Comparison of ENCODE assay signal across 28 cellular contexts in genomic region chr21:33302796-33303195, GRCh38. TPM values are rescaled to one million over a fixed set of nuclear protein-coding genes. Genes with fewer than 3 reads are reported as not detected.
DNase-seq lines count a peak whose midpoint lies in the region; ATAC-seq and TF ChIP-seq lines count a peak whose summit lies in the region.
"Had no signal": no experiment of that assay in that cellular context is flagged by ENCODE, and none has a peak within 500 bp of the region (broad histone marks: within the 10 kb centered on the region; RNA-seq: fewer than 3 reads in every experiment).

No MANE protein-coding gene starts in this region.

- TF ChIP-seq CTCF in right atrium auricular region (IDR thresholded peaks at IDR 0.05) = no peak
- TF ChIP-seq CTCF in OCI-LY7 (conservative IDR thresholded peaks at IDR 0.05; ENCODE audit: low read length) = peak; percentile 46; the same call in 1 of the 2 replicates
- TF ChIP-seq CTCF in endodermal cell (conservative IDR thresholded peaks at IDR 0.05) = peak; percentile 77

- no peak for ATAC-seq in right cardiac atrium
- ATAC-seq: gastroesophageal sphincter had no signal

- H3K4me3 ChIP-seq in right atrium auricular region (no peak overlapping the region), right cardiac atrium (ENCODE audit: low read length) (no peak overlapping the region), OCI-LY7 (ENCODE audit: low read depth, low read length, poor library complexity, severe bottlenecking) (no peak overlapping the region), endodermal cell (ENCODE audit: low read length) (no peak overlapping the region)
- H3K4me3 ChIP-seq: breast epithelium, coronary artery, gastroesophageal sphincter, lung, Peyer's patch, tibial artery had no signal

- peak; percentile 52 for DNase-seq in right atrium auricular region (ENCODE audit: low spot score)
- DNase-seq in right cardiac atrium = no peak
- no peak for DNase-seq in OCI-LY7 (ENCODE audit: low spot score)
- peak; percentile 75 for DNase-seq in endodermal cell
- DNase-seq in NCI-H226 = no peak
- no peak for DNase-seq in NCI-H1105 treated with DMSO at 0.1 percent for 48 hours (lab: John Stamatoyannopoulos, UW)
- DNase-seq in DMS114 treated with DMSO at 0.1 percent for 48 hours (lab: John Stamatoyannopoulos, UW; ENCODE audit: unreplicated experiment) = no peak
- no peak for DNase-seq in activated CD4-positive, alpha-beta T cell treated with anti-CD3 and anti-CD28 coated beads, Interleukin-2, amount 50 U/mL, for 4 hours
- DNase-seq: 8988T; activated CD4-positive, alpha-beta T cell treated with anti-CD3 and anti-CD28 coated beads, Interleukin-2, amount 50 U/mL, for 48 hours; activated gamma-delta T cell treated with Interleukin-2 at 50 U/mL for 16 hours; HCEC 1CT; KG1; MV-4-11; NCI-H187 treated with DMSO at 0.1 percent for 48 hours; NCI-H2227 treated with DMSO at 0.1 percent for 48 hours; NCI-H748 treated with DMSO at 0.1 percent for 48 hours; occipital lobe; Peyer's patch; stimulated activated CD4-positive, alpha-beta T cell treated with anti-CD3 and anti-CD28 coated beads, Interleukin-12 subunit alpha, Interleukin-12 subunit beta, amount 100 ng/mL, for 4 hours; stimulated activated CD4-positive, alpha-beta T cell treated with anti-CD3 and anti-CD28 coated beads, Interleukin-4, amount 100 ng/mL, for 4 hours; T-helper 2 cell had no signal

- intact Hi-C loops in right cardiac atrium (cut with DNase I) = no loop called here
- intact Hi-C loops in OCI-LY7 (cut with micrococcal nuclease; ENCODE audit: unreplicated experiment) = no loop called here

- peak overlapping the region; percentile 67; the same call in 1 of the 2 replicates for H3K4me2 ChIP-seq in OCI-LY7 (ENCODE audit: low read length)

- H3K4me1 ChIP-seq in right atrium auricular region = peaks cover 0 to 5% of the 10 kb centered on the region in 2 donors
- H3K4me1 ChIP-seq in right cardiac atrium (ENCODE audit: control insufficient read depth, insufficient read depth, low read length) = peaks cover 14% of the 10 kb centered on the region
- H3K4me1 ChIP-seq in OCI-LY7 (ENCODE audit: insufficient read depth, low read length, poor library complexity, severe bottlenecking) = peaks cover 98% of the 10 kb centered on the region
- no peaks in the 10 kb centered on the region for H3K4me1 ChIP-seq in endodermal cell (ENCODE audit: control insufficient read depth, insufficient read depth, low read length)
- H3K4me1 ChIP-seq: breast epithelium, tibial artery had no signal

- H3K9ac ChIP-seq in endodermal cell (ENCODE audit: extremely low read depth, low read length, poor library complexity, severe bottlenecking) = no peak overlapping the region

- POLR2A ChIA-PET in OCI-LY7 (lab: Charles Lee) = interaction anchor here (0.7 to 1.3 kb wide), 4 partner anchors 8 to 138 kb away, joined by 3 to 5 read pairs (median 4); partner anchors contain the start of gene IL10RB

- H3K27ac ChIP-seq in right atrium auricular region = no peak overlapping the region
- no peak overlapping the region for H3K27ac ChIP-seq in right cardiac atrium (ENCODE audit: low read length)
- H3K27ac ChIP-seq in OCI-LY7 (ENCODE audit: low read depth, low read length, poor library complexity, severe bottlenecking) = peak overlapping the region; percentile 95
- H3K27ac ChIP-seq in endodermal cell (ENCODE audit: low read depth, low read length) = no peak overlapping the region
- H3K27ac ChIP-seq: gastroesophageal sphincter, tibial artery had no signal

- H3K9me3 Mint-ChIP-seq in endodermal cell = no peaks in the 10 kb centered on the region
- H3K9me3 Mint-ChIP-seq: stimulated activated naive CD8-positive, alpha-beta T cell treated with anti-CD3 and anti-CD28 coated beads, Interleukin-15, Interleukin-2, amounts not matched to agents 100 ng/mL and 50 ng/mL, for 24 hours had no signal

- no peaks in the 10 kb centered on the region for H3K36me3 Mint-ChIP-seq in endodermal cell (ENCODE audit: low read depth)

- H2AFZ ChIP-seq in OCI-LY7 (ENCODE audit: low read length) = no peak overlapping the region

- no peaks in the 10 kb centered on the region for H3K27me3 Mint-ChIP-seq in endodermal cell (ENCODE audit: insufficient read depth)
- H3K27me3 Mint-ChIP-seq: stimulated activated naive CD8-positive, alpha-beta T cell treated with anti-CD3 and anti-CD28 coated beads, Interleukin-15, Interleukin-2, amounts not matched to agents 100 ng/mL and 50 ng/mL, for 24 hours had no signal

- CTCF ChIA-PET in OCI-LY7 (lab: Charles Lee; ENCODE audit: unreplicated experiment) = no interaction called here

- H3K36me3 ChIP-seq in right atrium auricular region (no peaks in the 10 kb centered on the region), OCI-LY7 (ENCODE audit: insufficient read depth, low read length) (peaks cover 4% of the 10 kb centered on the region; the same call in 1 of the 2 replicates), endodermal cell (ENCODE audit: control insufficient read depth, insufficient read depth, low read length) (no peaks in the 10 kb centered on the region)
- H3K36me3 ChIP-seq: breast epithelium, Peyer's patch, tibial artery had no signal

- no peaks in the 10 kb centered on the region for H3K27me3 ChIP-seq in right atrium auricular region
- H3K27me3 ChIP-seq in right cardiac atrium (ENCODE audit: control insufficient read depth, insufficient read depth) = no peaks in the 10 kb centered on the region
- no peaks in the 10 kb centered on the region for H3K27me3 ChIP-seq in endodermal cell (ENCODE audit: control insufficient read depth, insufficient read depth, low read length, poor library complexity, severe bottlenecking)
- H3K27me3 ChIP-seq: breast epithelium, gastroesophageal sphincter, Peyer's patch, tibial artery had no signal

- H3K4me3 Mint-ChIP-seq in endodermal cell = no peak overlapping the region
- H3K4me3 Mint-ChIP-seq: stimulated activated naive CD8-positive, alpha-beta T cell treated with anti-CD3 and anti-CD28 coated beads, Interleukin-15, Interleukin-2, amounts not matched to agents 100 ng/mL and 50 ng/mL, for 24 hours had no signal

- no TSS peak for BruUV-seq in OCI-LY7 (replicated peaks; lab: Mats Ljungman, UMichigan)

- no peak overlapping the region for H3K27ac Mint-ChIP-seq in endodermal cell

- no peaks in the 10 kb centered on the region for H4K20me1 ChIP-seq in OCI-LY7 (ENCODE audit: insufficient read depth, low read length)

- no peaks in the 10 kb centered on the region for H3K79me2 ChIP-seq in OCI-LY7 (ENCODE audit: insufficient read depth, low read depth, low read length)

- 96% methylated on average over 7 of the region's 7 CpGs for WGBS in right cardiac atrium
- WGBS in endodermal cell (ENCODE audit: insufficient coverage in 1 of 2, insufficient read length in 1 of 2), 2 experiments = 89 to 93% methylated on average over 4 to 7 of the region's 7 CpGs

- H3K9me3 ChIP-seq in right atrium auricular region (no peaks in the 10 kb centered on the region), right cardiac atrium (ENCODE audit: control insufficient read depth, low read length) (no peaks in the 10 kb centered on the region), OCI-LY7 (ENCODE audit: low read length) (no peaks in the 10 kb centered on the region), endodermal cell (ENCODE audit: control insufficient read depth, low read length) (no peaks in the 10 kb centered on the region)
- H3K9me3 ChIP-seq: breast epithelium, gastroesophageal sphincter, Peyer's patch, tibial artery had no signal

- H3K9me2 ChIP-seq in OCI-LY7 (ENCODE audit: insufficient read depth, low read length) = no peaks in the 10 kb centered on the region

- peaks cover 8% of the 10 kb centered on the region for H3K4me1 Mint-ChIP-seq in endodermal cell

RNA-seq across cellular contexts. Expression of gene IFNAR1, which starts 22.0 kb away (rescaled TPM):
- 10 to 100 TPM; 20.0 to 24.6 TPM for total RNA-seq in right atrium auricular region
- 10 to 100 TPM; 24.0 to 28.7 (median 26.5) TPM for total RNA-seq in right cardiac atrium
- polyA plus RNA-seq in right cardiac atrium = 9.6 TPM
- total RNA-seq in OCI-LY7 (2014; rRNA removed; shearing (Covaris generic)) = 17.0 and 18.1 TPM in 2 replicates
- total RNA-seq in OCI-LY7 (2022) = 60.8 and 65.2 TPM in 2 replicates
- 10 to 100 TPM; 11.7 to 16.9 TPM for total RNA-seq in endodermal cell
- 20.8 TPM for polyA plus RNA-seq in endodermal cell (2013, experiment 1 of 2)
- 18.7 TPM for polyA plus RNA-seq in endodermal cell (2013, experiment 2 of 2)

RNA-seq across cellular contexts. Expression of gene IL10RB, which starts 36.6 kb away (rescaled TPM):
- 10 to 100 TPM; 10.2 to 21.8 TPM for total RNA-seq in right atrium auricular region
- 10 to 100 TPM in 3 of 4 donors, 1 to 10 TPM in 1; 9.8 to 11.9 (median 11.3) TPM for total RNA-seq in right cardiac atrium
- 11.6 TPM for polyA plus RNA-seq in right cardiac atrium
- total RNA-seq in OCI-LY7 (2014; rRNA removed; shearing (Covaris generic)) = 44.3 and 48.0 TPM in 2 replicates
- total RNA-seq in OCI-LY7 (2022) = 48.3 and 54.5 TPM in 2 replicates
- 1 to 10 TPM; 4.1 to 5.3 TPM for total RNA-seq in endodermal cell
- polyA plus RNA-seq in endodermal cell (2013, experiment 1 of 2) = 11.6 TPM
- 8.9 TPM for polyA plus RNA-seq in endodermal cell (2013, experiment 2 of 2)

Comparison
In these comparisons a context has a peak if more than half of its experiments do, and no peak if none do; other contexts are left out.
1. DNase-seq: peak in right atrium auricular region (single experiment) and endodermal cell (single experiment); none in right cardiac atrium (0 of 3), OCI-LY7 (single experiment), NCI-H226 (single experiment), NCI-H1105 treated with DMSO at 0.1 percent for 48 hours (single experiment), DMS114 treated with DMSO at 0.1 percent for 48 hours (single experiment) and activated CD4-positive, alpha-beta T cell treated with anti-CD3 and anti-CD28 coated beads, Interleukin-2, amount 50 U/mL, for 4 hours (0 of 2).
2. CTCF ChIP-seq: peak in OCI-LY7 (single experiment) and endodermal cell (single experiment); none in right atrium auricular region (0 of 2).